ENCODE assay signal across 17 cellular contexts in the genomic region with DNA sequence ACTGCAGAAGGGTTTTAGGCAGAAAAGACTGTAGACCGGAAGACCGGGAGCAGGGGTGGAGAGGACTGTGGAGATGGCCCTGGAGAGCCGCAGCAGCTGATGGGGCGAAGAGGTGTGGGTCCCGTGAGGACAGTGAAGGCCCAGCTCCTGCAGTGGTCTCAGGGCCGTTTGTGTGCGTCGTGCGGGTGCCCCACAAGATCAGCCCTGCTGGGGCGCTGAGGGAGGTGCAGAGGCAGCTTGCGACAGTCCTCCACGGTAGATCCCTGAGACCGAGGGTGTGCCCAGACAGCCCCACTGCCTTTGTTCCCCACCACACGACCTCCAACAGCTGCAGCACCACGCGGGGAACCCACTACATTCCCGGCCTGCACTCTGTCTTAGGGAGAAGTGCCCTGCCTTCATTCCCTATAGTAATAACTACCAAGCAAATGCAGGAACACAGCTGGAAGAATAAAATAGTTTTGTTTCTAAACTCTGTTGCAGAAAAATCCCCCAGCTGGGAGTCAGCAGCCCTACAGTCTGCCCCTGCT. TPM values are rescaled to one million over a fixed set of nuclear protein-coding genes. Genes with fewer than 3 reads are reported as not detected.
"Had no signal": no experiment of that assay in that cellular context is flagged by ENCODE, and none has a peak within 500 bp of the region (broad histone marks: within the 10 kb centered on the region; RNA-seq: fewer than 3 reads in every experiment).

No MANE protein-coding gene starts in this region.

- H3K9me3 ChIP-seq: esophagus squamous epithelium, left lung, pancreas, tibial artery had no signal

- ATAC-seq: left lung; pancreas; stimulated activated naive B cell treated with anti-CD40 and anti-IgM and Interleukin-4, amounts not matched to agents 10 μg/mL and 1 μg/mL and 100 μg/mL, for 72 hours had no signal

- H3K4me1 ChIP-seq: left lung, pancreas, tibial artery had no signal

- H3K36me3 ChIP-seq: brain microvascular endothelial cell, esophagus squamous epithelium, left lung, pancreas, tibial artery had no signal

- H3K4me2 ChIP-seq: hepatocyte had no signal

- FAIRE-seq: pancreas had no signal

- H3K4me3 ChIP-seq: coronary artery, esophagus squamous epithelium, hepatocyte, left lung, pancreas, tibial artery had no signal

- H3K27ac ChIP-seq: brain microvascular endothelial cell, coronary artery, esophagus squamous epithelium, hepatocyte, pancreas, tibial artery had no signal

- H3K79me2 ChIP-seq: hepatocyte had no signal

- H3K27me3 ChIP-seq: brain microvascular endothelial cell, hepatocyte, left lung, pancreas had no signal

- H2AFZ ChIP-seq: hepatocyte had no signal

- DNase-seq: activated CD4-positive, alpha-beta T cell treated with anti-CD3 and anti-CD28 coated beads, Interleukin-2, amount 50 U/mL, for 1 hour; activated CD8-positive, alpha-beta memory T cell treated with anti-CD3 and anti-CD28 coated beads for 24 hours; activated naive CD8-positive, alpha-beta T cell treated with anti-CD3 and anti-CD28 coated beads for 36 hours; anterior cingulate cortex; brain microvascular endothelial cell; esophagus squamous epithelium; islet precursor cell; left lung; stimulated activated CD4-positive, alpha-beta T cell treated with anti-CD3 and anti-CD28 coated beads, Interleukin-2, amount 100 ng/mL, for 48 hours; stimulated activated naive B cell treated with anti-CD40 and anti-IgM and Interleukin-4, amounts not matched to agents 10 μg/mL and 1 μg/mL and 100 μg/mL, for 72 hours; tibial artery had no signal

RNA-seq across cellular contexts. Expression of a gene that starts 19.0 kb away (rescaled TPM):
- total RNA-seq: activated naive CD8-positive, alpha-beta T cell treated with anti-CD3 and anti-CD28 coated beads for 36 hours; esophagus squamous epithelium; fibroblast of villous mesenchyme; glomerular endothelial cell; left lung; renal cortical epithelial cell had no signal
